9 cellular contexts compared by ENCODE assay signal in genomic region chr12:131527092-131527491, GRCh38.
"Had no signal": no experiment of that assay in that cellular context is flagged by ENCODE, and none has a peak within 500 bp of the region (broad histone marks: within the 10 kb centered on the region; RNA-seq: fewer than 3 reads in every experiment).

No MANE protein-coding gene starts in this region.

- H3K4me3 Mint-ChIP-seq: IgD-negative memory B cell had no signal

- H3K9ac ChIP-seq: GM23248, KMS-11 had no signal

- H3K4me1 Mint-ChIP-seq: IgD-negative memory B cell had no signal

- H3K27ac ChIP-seq: GM23248, HL-60, KMS-11 had no signal

- ATAC-seq: HepG2 had no signal

- H3K4me2 ChIP-seq: KMS-11 had no signal

- H3K4me3 ChIP-seq: GM23248 had no signal

- H2AFZ ChIP-seq: GM23248 had no signal

- H3K27ac Mint-ChIP-seq: IgD-negative memory B cell had no signal

- H3K36me3 Mint-ChIP-seq: IgD-negative memory B cell had no signal

- DNase-seq: GM23248, GOT3, H7, HCEC 1CT, KBM-7 had no signal
